10 cellular contexts compared by ENCODE assay signal in the genomic region with DNA sequence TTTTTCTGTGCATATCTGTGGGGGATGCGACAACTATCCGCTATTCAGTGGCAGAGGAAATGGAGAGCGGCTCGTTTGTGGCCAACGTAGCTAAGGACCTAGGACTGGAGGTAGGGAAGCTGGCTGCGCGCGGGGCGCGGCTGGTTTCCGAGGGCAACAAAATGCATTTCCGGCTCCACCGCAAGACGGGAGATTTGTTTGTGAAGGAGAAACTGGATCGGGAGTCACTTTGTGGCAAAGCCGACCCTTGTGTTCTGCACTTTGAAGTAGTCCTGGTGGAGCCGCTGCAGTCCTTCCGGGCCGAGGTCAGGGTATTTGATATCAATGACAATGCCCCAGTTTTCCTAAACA. TPM values are rescaled to one million over a fixed set of nuclear protein-coding genes. Genes with fewer than 3 reads are reported as not detected.
DNase-seq lines count a peak whose midpoint lies in the region; ATAC-seq and TF ChIP-seq lines count a peak whose summit lies in the region.
"Had no signal": no experiment of that assay in that cellular context is flagged by ENCODE, and none has a peak within 500 bp of the region (broad histone marks: within the 10 kb centered on the region; RNA-seq: fewer than 3 reads in every experiment).

No MANE protein-coding gene starts in this region.

- intact Hi-C loops in heart right ventricle (cut with DNase I): no loop called here
- intact Hi-C loops in Right ventricle myocardium superior (cut with DNase I): no loop called here
- intact Hi-C loops in vagina (cut with DNase I): no loop called here

- H3K4me3 ChIP-seq in heart right ventricle (peak overlapping the region in 9 of 10 donors; percentile 26 to 60 (median 49)), coronary artery (peak overlapping the region; percentile 74), muscle layer of colon (ENCODE audit: low read depth in 1 of 2, low read length in 2 of 2) (peak overlapping the region; percentile 38 to 87), vagina (peak overlapping the region; percentile 37 to 50)

- no peak for TF ChIP-seq POLR2A in vagina (IDR thresholded peaks at IDR 0.05)

- H3K27me3 ChIP-seq in heart right ventricle (peaks cover 0 to 94% (median 40%) of the 10 kb centered on the region in 7 donors), muscle layer of colon (ENCODE audit: control insufficient read depth in 1 of 2, insufficient read depth in 2 of 2, low read length in 2 of 2) (peaks cover 0 to 10% of the 10 kb centered on the region in 2 donors), vagina (no peaks in the 10 kb centered on the region)

- H3K27ac ChIP-seq in heart right ventricle (no peak overlapping the region), coronary artery (no peak overlapping the region), muscle layer of colon (ENCODE audit: low read depth, low read length) (no peak overlapping the region), vagina (no peak overlapping the region)

- no peak overlapping the region for H3K9ac ChIP-seq in muscle layer of colon (ENCODE audit: low read length)

- peaks cover 0 to 3% (median 0%) of the 10 kb centered on the region in 11 donors for H3K9me3 ChIP-seq in heart right ventricle
- H3K9me3 ChIP-seq in muscle layer of colon (ENCODE audit: low read length): no peaks in the 10 kb centered on the region
- H3K9me3 ChIP-seq in vagina: no peaks in the 10 kb centered on the region

- ATAC-seq in heart right ventricle (no peak), Right ventricle myocardium superior (ENCODE audit: poor library complexity) (no peak)

- peaks cover 0 to 13% (median 0%) of the 10 kb centered on the region in 9 donors for H3K4me1 ChIP-seq in heart right ventricle
- H3K4me1 ChIP-seq in muscle layer of colon (ENCODE audit: insufficient read depth, low read length): peaks cover 5% of the 10 kb centered on the region
- H3K4me1 ChIP-seq in vagina: peaks cover 4% of the 10 kb centered on the region

- TF ChIP-seq CTCF in heart right ventricle (IDR thresholded peaks at IDR 0.05) (no peak), coronary artery (IDR thresholded peaks at IDR 0.05) (no peak), vagina (IDR thresholded peaks at IDR 0.05) (no peak)

- H3K36me3 ChIP-seq in heart right ventricle (no peaks in the 10 kb centered on the region), muscle layer of colon (ENCODE audit: insufficient read depth, low read length) (no peaks in the 10 kb centered on the region), vagina (no peaks in the 10 kb centered on the region)

- 6 to 12% methylated on average over 19 of the region's 19 CpGs for WGBS in heart right ventricle, 2 donors

- DNase-seq in heart right ventricle (no peak), Right ventricle myocardium superior (no peak), coronary artery (ENCODE audit: low spot score) (no peak), vagina (ENCODE audit: extremely low spot score in 2 of 2) (no peak), ACHN (no peak), COLO829 (ENCODE audit: low spot score) (no peak)
- no peak for DNase-seq in stimulated activated CD4-positive, alpha-beta T cell treated with anti-CD3 and anti-CD28 coated beads, Interleukin-2, amount 100 ng/mL, for 48 hours
- DNase-seq: activated CD4-positive, alpha-beta T cell treated with anti-CD3 and anti-CD28 coated beads, Interleukin-2, amount 10 ng/mL, durations not matched to agents 7 days and 5 days; NCI-H1436 had no signal

- in situ Hi-C loops in ACHN (cut with HindIII; ENCODE audit: low pct_ligation_motif_present, low pct_unique_long_range_greater_than_20kb, low sequenced_read_pairs): no loop called here

RNA-seq across cellular contexts. Expression of a gene that starts 0.3 kb away (rescaled TPM):
- not detected for total RNA-seq in heart right ventricle
- polyA plus RNA-seq in heart right ventricle: not detected
- total RNA-seq in Right ventricle myocardium superior: not detected
- total RNA-seq in vagina: not detected
- total RNA-seq: activated CD4-positive, alpha-beta T cell treated with anti-CD3 and anti-CD28 coated beads, Interleukin-2, amount 10 ng/mL, durations not matched to agents 7 days and 5 days had no signal

RNA-seq across cellular contexts. Expression of a gene that starts 42.9 kb away (rescaled TPM):
- total RNA-seq in heart right ventricle: 1 to 10 TPM in 8 of 10 donors, under 1 TPM in 2; 0.87 to 3.8 (median 2.2) TPM
- under 1 TPM; 0.58 to 0.59 TPM for polyA plus RNA-seq in heart right ventricle
- 2.0 TPM for total RNA-seq in Right ventricle myocardium superior
- total RNA-seq in vagina: 3.4 TPM
- total RNA-seq: activated CD4-positive, alpha-beta T cell treated with anti-CD3 and anti-CD28 coated beads, Interleukin-2, amount 10 ng/mL, durations not matched to agents 7 days and 5 days had no signal

RNA-seq across cellular contexts. Expression of a gene that starts 48.8 kb away (rescaled TPM):
- 1 to 10 TPM in 6 of 10 donors, under 1 TPM in 4; 0.40 to 2.0 (median 1.1) TPM for total RNA-seq in heart right ventricle
- under 1 TPM; 0.29 to 0.37 TPM for polyA plus RNA-seq in heart right ventricle
- 1.4 TPM for total RNA-seq in Right ventricle myocardium superior
- total RNA-seq in vagina: 2.0 TPM
- total RNA-seq: activated CD4-positive, alpha-beta T cell treated with anti-CD3 and anti-CD28 coated beads, Interleukin-2, amount 10 ng/mL, durations not matched to agents 7 days and 5 days had no signal
